26 cellular contexts compared by ENCODE assay signal in genomic region chr13:42284068-42284467, GRCh38. TPM values are rescaled to one million over a fixed set of nuclear protein-coding genes. Genes with fewer than 3 reads are reported as not detected.
DNase-seq lines count a peak whose midpoint lies in the region; ATAC-seq and TF ChIP-seq lines count a peak whose summit lies in the region.
"Had no signal": no experiment of that assay in that cellular context is flagged by ENCODE, and none has a peak within 500 bp of the region (broad histone marks: within the 10 kb centered on the region; RNA-seq: fewer than 3 reads in every experiment).

No MANE protein-coding gene starts in this region.

- peak overlapping the region; percentile 19; the same call in 1 of the 2 replicates for H3K4me2 ChIP-seq in GM23338
- H3K4me2 ChIP-seq: PC-9 had no signal

- no peak overlapping the region for H2AFZ ChIP-seq in GM23338
- H2AFZ ChIP-seq: PC-9 had no signal

- H3K4me1 Mint-ChIP-seq in CD8-positive, alpha-beta T cell (ENCODE audit: low read depth) = peaks cover 40% of the 10 kb centered on the region
- H3K4me1 Mint-ChIP-seq in GM23338 (peaks cover 28% of the 10 kb centered on the region), WTC11 (peaks cover 23% of the 10 kb centered on the region)

- TF ChIP-seq CTCF in CD8-positive, alpha-beta T cell (IDR thresholded peaks at IDR 0.05) = no peak
- TF ChIP-seq CTCF in GM23338 (conservative IDR thresholded peaks at IDR 0.05; ENCODE audit: low read depth in 2 of 2) (no peak), WTC11 (IDR thresholded peaks at IDR 0.05) (no peak), BE2C (IDR thresholded peaks at IDR 0.05; ENCODE audit: low read depth, low read length) (no peak), Peyer's patch (IDR thresholded peaks at IDR 0.05) (no peak)

- H3K27ac ChIP-seq in CD8-positive, alpha-beta T cell (ENCODE audit: low read depth, low read length) = no peak overlapping the region
- H3K27ac ChIP-seq in GM23338 (ENCODE audit: low read depth) = no peak overlapping the region
- peak overlapping the region; percentile 12 to 43 for H3K27ac ChIP-seq in mucosa of rectum (ENCODE audit: low read depth in 2 of 2, low read length in 2 of 2)
- H3K27ac ChIP-seq in Peyer's patch = no peak overlapping the region
- H3K27ac ChIP-seq: adrenal gland, ovary, PC-9 had no signal

- peaks cover 64% of the 10 kb centered on the region for H3K79me2 ChIP-seq in GM23338 (replicated peaks; ENCODE audit: insufficient read depth)

- H4K20me1 ChIP-seq in GM23338 (replicated peaks; ENCODE audit: insufficient read depth) = peaks cover 9% of the 10 kb centered on the region; the same call in 1 of the 2 replicates

- H3K36me3 ChIP-seq in CD8-positive, alpha-beta T cell (ENCODE audit: insufficient read depth, low read length) = no peaks in the 10 kb centered on the region
- H3K36me3 ChIP-seq in GM23338 (ENCODE audit: insufficient read depth) (peaks cover 8% of the 10 kb centered on the region; the same call in 1 of the 2 replicates), mucosa of rectum (ENCODE audit: control insufficient read depth in 2 of 2, insufficient read depth in 2 of 2, low read length in 2 of 2) (peaks cover 4 to 12% of the 10 kb centered on the region in 2 donors), BE2C (peaks cover 14% of the 10 kb centered on the region), Peyer's patch (peaks cover 0 to 23% (median 3%) of the 10 kb centered on the region in 3 donors)
- H3K36me3 ChIP-seq: ovary had no signal

- H3K36me3 Mint-ChIP-seq in CD8-positive, alpha-beta T cell = peaks cover 37% of the 10 kb centered on the region
- H3K36me3 Mint-ChIP-seq in GM23338 (ENCODE audit: low read depth) = peaks cover 18% of the 10 kb centered on the region; the same call in 2 of the 3 replicates
- peaks cover 19% of the 10 kb centered on the region for H3K36me3 Mint-ChIP-seq in WTC11

- H3K4me3 ChIP-seq in CD8-positive, alpha-beta T cell (ENCODE audit: low read depth, low read length) = no peak overlapping the region
- H3K4me3 ChIP-seq in GM23338 (no peak overlapping the region), mucosa of rectum (ENCODE audit: low read length in 2 of 2) (peak overlapping the region in 1 of 2 donors; percentile 14), BE2C (ENCODE audit: low read depth, low read length) (no peak overlapping the region), Peyer's patch (no peak overlapping the region)
- H3K4me3 ChIP-seq: adrenal gland, ovary, PC-9 had no signal

- no peaks in the 10 kb centered on the region for H3K27me3 ChIP-seq in CD8-positive, alpha-beta T cell (ENCODE audit: insufficient read depth, low read length)
- no peaks in the 10 kb centered on the region for H3K27me3 ChIP-seq in GM23338 (ENCODE audit: insufficient read depth)
- no peaks in the 10 kb centered on the region for H3K27me3 ChIP-seq in mucosa of rectum (ENCODE audit: control insufficient read depth in 2 of 2, insufficient read depth in 2 of 2, low read length in 2 of 2)
- no peaks in the 10 kb centered on the region for H3K27me3 ChIP-seq in BE2C
- H3K27me3 ChIP-seq in Peyer's patch = no peaks in the 10 kb centered on the region
- H3K27me3 ChIP-seq: adrenal gland, ovary had no signal

- no peak for TF ChIP-seq POLR2A in Peyer's patch (IDR thresholded peaks at IDR 0.05)

- POLR2A ChIA-PET in CD8-positive, alpha-beta T cell (lab: Charles Lee) = interaction anchor here (0.9 kb wide), 1 partner anchor 12 kb away, joined by 3 read pairs; the partner anchor contains the start of gene AKAP11
- POLR2A ChIA-PET in WTC11 (lab: Charles Lee) = no interaction called here

- H3K27me3 Mint-ChIP-seq in CD8-positive, alpha-beta T cell (ENCODE audit: low read depth) = no peaks in the 10 kb centered on the region
- H3K27me3 Mint-ChIP-seq in GM23338 (ENCODE audit: insufficient read depth, low read depth, poor library complexity) = no peaks in the 10 kb centered on the region
- H3K27me3 Mint-ChIP-seq in WTC11 (ENCODE audit: low read depth) = no peaks in the 10 kb centered on the region
- H3K27me3 Mint-ChIP-seq: activated CD8-positive, alpha-beta T cell treated with anti-CD3 and anti-CD28 coated beads for 36 hours; activated naive CD4-positive, alpha-beta T cell treated with anti-CD3 and anti-CD28 coated beads, Interleukin-2, amount 10 ng/mL, durations not matched to agents 7 days and 5 days; activated T-helper 17 cell treated with anti-CD3 and anti-CD28 coated beads, Interleukin-2, amount 50 U/mL, for 72 hours had no signal

- CTCF ChIA-PET in CD8-positive, alpha-beta T cell (lab: Charles Lee) = no interaction called here
- CTCF ChIA-PET in WTC11 (lab: Charles Lee) = interaction anchor here (1.0 kb wide), 1 partner anchor 12 kb away, joined by 3 read pairs; the partner anchor contains the start of gene AKAP11

- intact Hi-C loops in CD8-positive, alpha-beta T cell (cut with DNase I, micrococcal nuclease) = no loop called here

- H3K9me2 ChIP-seq in GM23338 (ENCODE audit: insufficient read depth) = no peaks in the 10 kb centered on the region

- H3K4me1 ChIP-seq in CD8-positive, alpha-beta T cell (ENCODE audit: insufficient read depth, low read length) = peaks cover 17% of the 10 kb centered on the region
- H3K4me1 ChIP-seq in GM23338 (ENCODE audit: insufficient read depth) (peaks cover 19% of the 10 kb centered on the region), mucosa of rectum (ENCODE audit: control insufficient read depth in 2 of 2, insufficient read depth in 2 of 2, low read length in 2 of 2) (peaks cover 5 to 8% of the 10 kb centered on the region in 2 donors), BE2C (peaks cover 8% of the 10 kb centered on the region), Peyer's patch (peaks cover 0 to 4% (median 0%) of the 10 kb centered on the region in 4 donors)

- no peaks in the 10 kb centered on the region for H3K9me3 Mint-ChIP-seq in CD8-positive, alpha-beta T cell
- H3K9me3 Mint-ChIP-seq in GM23338 = no peaks in the 10 kb centered on the region
- H3K9me3 Mint-ChIP-seq in WTC11 = no peaks in the 10 kb centered on the region
- H3K9me3 Mint-ChIP-seq: activated CD8-positive, alpha-beta T cell treated with anti-CD3 and anti-CD28 coated beads for 36 hours; activated naive CD4-positive, alpha-beta T cell treated with anti-CD3 and anti-CD28 coated beads, Interleukin-2, amount 10 ng/mL, durations not matched to agents 7 days and 5 days; activated T-helper 17 cell treated with anti-CD3 and anti-CD28 coated beads, Interleukin-2, amount 50 U/mL, for 72 hours; CD14-positive monocyte had no signal

- H3K4me3 Mint-ChIP-seq in CD8-positive, alpha-beta T cell = no peak overlapping the region
- no peak overlapping the region for H3K4me3 Mint-ChIP-seq in GM23338
- no peak overlapping the region for H3K4me3 Mint-ChIP-seq in WTC11
- H3K4me3 Mint-ChIP-seq: activated CD8-positive, alpha-beta T cell treated with anti-CD3 and anti-CD28 coated beads for 36 hours; activated naive CD4-positive, alpha-beta T cell treated with anti-CD3 and anti-CD28 coated beads, Interleukin-2, amount 10 ng/mL, durations not matched to agents 7 days and 5 days; activated T-helper 17 cell treated with anti-CD3 and anti-CD28 coated beads, Interleukin-2, amount 50 U/mL, for 72 hours; CD14-positive monocyte had no signal

- no peak for DNase-seq in CD8-positive, alpha-beta T cell
- DNase-seq in GM23338 (ENCODE audit: low spot score) = peak; percentile 34
- DNase-seq in WTC11 (ENCODE audit: low spot score) = no peak
- DNase-seq in NCI-H226 = no peak
- no peak for DNase-seq in BE2C
- DNase-seq in Peyer's patch = no peak
- DNase-seq in NCI-H526 treated with DMSO at 0.1 percent for 48 hours (lab: John Stamatoyannopoulos, UW) = no peak
- DNase-seq: activated CD4-positive, CD25-positive, alpha-beta regulatory T cell treated with anti-CD3 and anti-CD28 coated beads, Interleukin-2, amount 50 U/mL, for 72 hours; activated CD8-positive, alpha-beta T cell treated with anti-CD3 and anti-CD28 coated beads for 36 hours; activated naive CD4-positive, alpha-beta T cell treated with anti-CD3 and anti-CD28 coated beads, Interleukin-2, amount 10 ng/mL, durations not matched to agents 7 days and 5 days; adrenal gland; EL; NCI-H1048; NCI-H1694 treated with DMSO at 0.1 percent for 48 hours; NCI-H2171 treated with DMSO at 0.1 percent for 48 hours; NCI-H524; NK-92 treated with Interleukin-12 subunit alpha and Interleukin-12 subunit beta, amount 100 ng/mL, for 24 hours; ovary; PC-9; Right ventricle myocardium superior; stimulated activated naive CD4-positive, alpha-beta T cell treated with Interleukin-2 at 50 U/mL for 16 hours; T-helper 2 cell had no signal

- no peak for ATAC-seq in CD8-positive, alpha-beta T cell
- ATAC-seq in GM23338 (no peak), WTC11 (no peak)
- ATAC-seq: activated CD8-positive, alpha-beta T cell treated with anti-CD3 and anti-CD28 coated beads for 36 hours; activated T-helper 17 cell treated with anti-CD3 and anti-CD28 coated beads, Interleukin-2, amount 50 U/mL, for 72 hours; HCT116 had no signal

- H3K9me3 ChIP-seq in CD8-positive, alpha-beta T cell (ENCODE audit: low read length) = no peaks in the 10 kb centered on the region
- H3K9me3 ChIP-seq in mucosa of rectum (ENCODE audit: control insufficient read depth in 2 of 2, low read length in 2 of 2) = no peaks in the 10 kb centered on the region
- H3K9me3 ChIP-seq in BE2C = no peaks in the 10 kb centered on the region
- H3K9me3 ChIP-seq in Peyer's patch = no peaks in the 10 kb centered on the region
- H3K9me3 ChIP-seq: adrenal gland, ovary had no signal

- no peak overlapping the region for H3K9ac ChIP-seq in mucosa of rectum (ENCODE audit: low read depth in 1 of 2, low read length in 2 of 2)

- H3F3A ChIP-seq in GM23338 (replicated peaks; ENCODE audit: low read depth) = no peaks in the 10 kb centered on the region

- H3K27ac Mint-ChIP-seq in CD8-positive, alpha-beta T cell = peak overlapping the region; percentile 14
- peak overlapping the region; percentile 89 for H3K27ac Mint-ChIP-seq in GM23338
- peak overlapping the region; percentile 66; the same call in 1 of the 2 replicates for H3K27ac Mint-ChIP-seq in WTC11
- H3K27ac Mint-ChIP-seq: activated naive CD4-positive, alpha-beta T cell treated with anti-CD3 and anti-CD28 coated beads, Interleukin-2, amount 10 ng/mL, durations not matched to agents 7 days and 5 days; activated T-helper 17 cell treated with anti-CD3 and anti-CD28 coated beads, Interleukin-2, amount 50 U/mL, for 72 hours; CD14-positive monocyte had no signal

TF ChIP-seq in GM23338, 12 proteins besides CTCF, POLR2A, EP300 and RAD21 (continues in another document):
- no peak for TF ChIP-seq EZH2phosphoT487 (IDR thresholded peaks at IDR 0.05; ENCODE audit: unreplicated experiment)

TF ChIP-seq in WTC11, 78 proteins besides CTCF, POLR2A, EP300 and RAD21 (continues in another document):
- no peak for TF ChIP-seq GTF2I (CRISPR knock-in tag; conservative IDR thresholded peaks at IDR 0.05)

RNA-seq across cellular contexts. Expression of gene AKAP11, which starts 12.1 kb away (rescaled TPM):
- total RNA-seq in CD8-positive, alpha-beta T cell = 10 to 100 TPM; 14.7 to 15.3 TPM
- 20.7 and 21.6 TPM in 2 replicates for total RNA-seq in GM23338 (2014; rRNA removed; shearing (Covaris generic))
- polyA plus RNA-seq in GM23338 (2016; fragmentation: Nextera tagmentation; extraction: Ambion mirVana) = 4.2 and 4.3 TPM in 2 replicates
- total RNA-seq in WTC11 (2021) = 16.7 to 18.2 TPM (median 17.7 TPM) in 3 replicates
- polyA plus RNA-seq in BE2C (2012; ENCODE audit: insufficient read depth, insufficient read length, low read depth) = 22.4 TPM
- 10 to 100 TPM; 16.5 to 38.8 (median 22.2) TPM for total RNA-seq in Peyer's patch

Comparison
In these comparisons a context has a peak if more than half of its experiments do, and no peak if none do; other contexts are left out.
1. H3K27ac ChIP-seq: peak in mucosa of rectum (2 of 2); none in CD8-positive, alpha-beta T cell (single experiment), GM23338 (single experiment) and Peyer's patch (0 of 4).
2. H3K27ac Mint-ChIP-seq: peak in every context shown above with its lines; median percentile 89 in GM23338; 66 in WTC11; 14 in CD8-positive, alpha-beta T cell.